15 cellular contexts compared by ENCODE assay signal in the genomic region with DNA sequence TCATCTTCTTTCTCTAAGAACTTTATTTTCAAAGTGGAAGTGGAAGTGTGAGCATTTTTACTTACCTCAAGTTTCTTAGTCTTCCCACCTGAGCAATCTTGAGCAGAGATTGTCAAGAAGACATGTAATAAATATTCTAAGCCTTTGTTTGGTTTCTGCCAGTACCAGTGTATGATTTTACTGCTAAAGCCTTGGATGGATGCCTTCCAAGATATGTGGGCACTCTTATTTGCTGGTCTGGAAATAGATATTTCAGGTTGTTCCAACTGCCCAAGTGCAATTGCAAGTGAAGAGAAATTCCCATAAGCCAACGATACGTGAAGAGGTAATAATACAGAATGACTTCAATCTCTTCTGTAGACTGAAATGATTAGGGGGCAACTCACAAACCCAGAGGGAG.
DNase-seq lines count a peak whose midpoint lies in the region; ATAC-seq and TF ChIP-seq lines count a peak whose summit lies in the region.
"Had no signal": no experiment of that assay in that cellular context is flagged by ENCODE, and none has a peak within 500 bp of the region (broad histone marks: within the 10 kb centered on the region; RNA-seq: fewer than 3 reads in every experiment).

No MANE protein-coding gene starts in this region.

- H3K4me3 ChIP-seq in prostate gland, result no peak overlapping the region
- no peak overlapping the region for H3K4me3 ChIP-seq in gastroesophageal sphincter
- H3K4me3 ChIP-seq: GM12878, GM23248 had no signal

- no peak for TF ChIP-seq POLR2A in prostate gland (IDR thresholded peaks at IDR 0.05)
- no peak for TF ChIP-seq POLR2A in gastroesophageal sphincter (IDR thresholded peaks at IDR 0.05)

- ATAC-seq in gastroesophageal sphincter, result no peak
- ATAC-seq in SK-N-SH treated with all-trans-retinoic acid at 6 μM for 48 hours, result no peak

- H3K4me1 ChIP-seq in prostate gland (replicated peaks) (peaks cover 4% of the 10 kb centered on the region), gastroesophageal sphincter (no peaks in the 10 kb centered on the region)

- TF ChIP-seq EP300 in gastroesophageal sphincter (IDR thresholded peaks at IDR 0.05), result no peak

- peak; percentile 42 for DNase-seq in prostate gland (ENCODE audit: low spot score)
- DNase-seq in activated CD4-positive, alpha-beta T cell treated with anti-CD3 and anti-CD28 coated beads for 4 hours, result no peak
- DNase-seq: CD4-positive, alpha-beta T cell; CD8-positive, alpha-beta memory T cell; DMS 273 treated with DMSO at 0.1 percent for 48 hours; DMS79; EL; GDM1; GM23248 had no signal

- H3K9me3 ChIP-seq in prostate gland (no peaks in the 10 kb centered on the region), gastroesophageal sphincter (no peaks in the 10 kb centered on the region)

- H3K27me3 ChIP-seq in prostate gland (replicated peaks; ENCODE audit: insufficient read depth) (no peaks in the 10 kb centered on the region), gastroesophageal sphincter (no peaks in the 10 kb centered on the region)

- no peaks in the 10 kb centered on the region for H3K36me3 ChIP-seq in prostate gland
- no peaks in the 10 kb centered on the region for H3K36me3 ChIP-seq in gastroesophageal sphincter

- intact Hi-C loops in prostate gland (cut with DNase I), result no loop called here

- H3K27ac ChIP-seq in 22Rv1, result peak overlapping the region; percentile 41
- H3K27ac ChIP-seq in C4-2B, result peak overlapping the region; percentile 66
- H3K27ac ChIP-seq in VCaP, result peak overlapping the region; percentile 77
- H3K27ac ChIP-seq in prostate gland, result peak overlapping the region; percentile 34 to 79
- no peak overlapping the region for H3K27ac ChIP-seq in gastroesophageal sphincter
- H3K27ac ChIP-seq: GM23248 had no signal

- no peak for TF ChIP-seq CTCF in 22Rv1 (IDR thresholded peaks at IDR 0.05)
- TF ChIP-seq CTCF in C4-2B (conservative IDR thresholded peaks at IDR 0.05), result no peak
- TF ChIP-seq CTCF in VCaP (conservative IDR thresholded peaks at IDR 0.05), result no peak
- TF ChIP-seq CTCF in prostate gland (IDR thresholded peaks at IDR 0.05), result no peak
- no peak for TF ChIP-seq CTCF in gastroesophageal sphincter (IDR thresholded peaks at IDR 0.05)

- WGBS in prostate gland, result 77% methylated on average over 2 of the region's 2 CpGs
- WGBS in gastroesophageal sphincter (ENCODE audit: low coverage in 1 of 2), 2 donors, result 92% methylated on average over 2 of the region's 2 CpGs; no CpG with 5 or more reads in 1 of the 2 donors

TF ChIP-seq in SK-N-SH treated with all-trans-retinoic acid at 6 μM for 48 hours, 23 proteins besides CTCF, POLR2A, EP300 and RAD21:
- TF ChIP-seq SNAI2 (CRISPR knock-in tag; IDR thresholded peaks at IDR 0.05), result no peak
- no peak for TF ChIP-seq ZC3H10 (CRISPR knock-in tag; IDR thresholded peaks at IDR 0.05)
- no peak for TF ChIP-seq TCF4 (CRISPR knock-in tag; IDR thresholded peaks at IDR 0.05; ENCODE audit: borderline replicate concordance)

Comparison
In these comparisons a context has a peak if more than half of its experiments do, and no peak if none do; other contexts are left out.
1. H3K27ac ChIP-seq: peak in 22Rv1 (single experiment), C4-2B (single experiment), VCaP (single experiment) and prostate gland (2 of 2); none in gastroesophageal sphincter (0 of 4).